1 cellular context compared by ENCODE assay signal in the genomic region with DNA sequence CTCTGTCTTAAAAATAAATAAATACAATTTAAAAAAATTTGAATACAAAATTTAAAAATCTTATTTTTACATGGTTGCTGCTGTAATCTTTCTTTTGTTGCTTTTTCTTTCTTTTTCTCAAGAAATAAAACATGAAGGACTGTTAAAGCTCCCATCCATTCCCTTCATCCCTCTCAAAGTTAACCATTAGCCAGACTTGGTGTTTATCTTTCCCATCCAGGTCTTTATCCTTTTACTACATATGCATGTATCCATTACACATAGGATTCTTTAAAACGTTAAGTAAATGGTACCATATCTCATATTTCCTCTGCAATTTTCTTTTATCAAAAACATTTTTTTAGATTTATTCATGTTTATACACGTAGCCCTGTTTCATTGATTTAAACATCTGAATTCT.
A peak's percentile ranks its signal among the peaks of the same experiment; 100 is the strongest.
TF ChIP-seq lines count a peak whose summit lies in the region.

No MANE protein-coding gene starts in this region.

TF ChIP-seq in K562, 482 proteins besides CTCF, POLR2A, EP300 and RAD21:
- TF ChIP-seq, protein P1, sequence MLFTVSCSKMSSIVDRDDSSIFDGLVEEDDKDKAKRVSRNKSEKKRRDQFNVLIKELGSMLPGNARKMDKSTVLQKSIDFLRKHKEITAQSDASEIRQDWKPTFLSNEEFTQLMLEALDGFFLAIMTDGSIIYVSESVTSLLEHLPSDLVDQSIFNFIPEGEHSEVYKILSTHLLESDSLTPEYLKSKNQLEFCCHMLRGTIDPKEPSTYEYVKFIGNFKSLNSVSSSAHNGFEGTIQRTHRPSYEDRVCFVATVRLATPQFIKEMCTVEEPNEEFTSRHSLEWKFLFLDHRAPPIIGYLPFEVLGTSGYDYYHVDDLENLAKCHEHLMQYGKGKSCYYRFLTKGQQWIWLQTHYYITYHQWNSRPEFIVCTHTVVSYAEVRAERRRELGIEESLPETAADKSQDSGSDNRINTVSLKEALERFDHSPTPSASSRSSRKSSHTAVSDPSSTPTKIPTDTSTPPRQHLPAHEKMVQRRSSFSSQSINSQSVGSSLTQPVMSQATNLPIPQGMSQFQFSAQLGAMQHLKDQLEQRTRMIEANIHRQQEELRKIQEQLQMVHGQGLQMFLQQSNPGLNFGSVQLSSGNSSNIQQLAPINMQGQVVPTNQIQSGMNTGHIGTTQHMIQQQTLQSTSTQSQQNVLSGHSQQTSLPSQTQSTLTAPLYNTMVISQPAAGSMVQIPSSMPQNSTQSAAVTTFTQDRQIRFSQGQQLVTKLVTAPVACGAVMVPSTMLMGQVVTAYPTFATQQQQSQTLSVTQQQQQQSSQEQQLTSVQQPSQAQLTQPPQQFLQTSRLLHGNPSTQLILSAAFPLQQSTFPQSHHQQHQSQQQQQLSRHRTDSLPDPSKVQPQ (CRISPR knock-in tag; IDR thresholded peaks at IDR 0.05; ENCODE audit: borderline replicate concordance): no peak
- TF ChIP-seq DDX20 (tag; IDR thresholded peaks at IDR 0.05; ENCODE audit: low read depth) (no peak), CBFA2T3 (IDR thresholded peaks at IDR 0.05) (peak; percentile 48; the same call in 1 of the 2 replicates), SMARCA4 (IDR thresholded peaks at IDR 0.05) (0 out of 2 replicates have a peak, but pooled peaks have one; percentile 11), MCM2 (IDR thresholded peaks at IDR 0.05; ENCODE audit: low read depth) (no peak), CBFA2T2 (conservative IDR thresholded peaks at IDR 0.05) (0 out of 2 replicates have a peak, but pooled peaks have one; percentile 20), CCAR2 (IDR thresholded peaks at IDR 0.05; ENCODE audit: low read depth, low read length) (no peak), ARID1B (IDR thresholded peaks at IDR 0.05) (peak; percentile 49; the same call in 1 of the 2 replicates), TCF3 (CRISPR knock-in tag; IDR thresholded peaks at IDR 0.05) (peak; percentile 42), TAL1 (IDR thresholded peaks at IDR 0.05) (peak; percentile 46; the same call in 1 of the 2 replicates), PTRF (tag; IDR thresholded peaks at IDR 0.05) (no peak), EP400 (IDR thresholded peaks at IDR 0.05) (0 out of 2 replicates have a peak, but pooled peaks have one; percentile 11), ZNF561 (CRISPR knock-in tag; conservative IDR thresholded peaks at IDR 0.05) (no peak), FOXP1 (CRISPR knock-in tag; IDR thresholded peaks at IDR 0.05) (no peak)
- TF ChIP-seq, protein P2, sequence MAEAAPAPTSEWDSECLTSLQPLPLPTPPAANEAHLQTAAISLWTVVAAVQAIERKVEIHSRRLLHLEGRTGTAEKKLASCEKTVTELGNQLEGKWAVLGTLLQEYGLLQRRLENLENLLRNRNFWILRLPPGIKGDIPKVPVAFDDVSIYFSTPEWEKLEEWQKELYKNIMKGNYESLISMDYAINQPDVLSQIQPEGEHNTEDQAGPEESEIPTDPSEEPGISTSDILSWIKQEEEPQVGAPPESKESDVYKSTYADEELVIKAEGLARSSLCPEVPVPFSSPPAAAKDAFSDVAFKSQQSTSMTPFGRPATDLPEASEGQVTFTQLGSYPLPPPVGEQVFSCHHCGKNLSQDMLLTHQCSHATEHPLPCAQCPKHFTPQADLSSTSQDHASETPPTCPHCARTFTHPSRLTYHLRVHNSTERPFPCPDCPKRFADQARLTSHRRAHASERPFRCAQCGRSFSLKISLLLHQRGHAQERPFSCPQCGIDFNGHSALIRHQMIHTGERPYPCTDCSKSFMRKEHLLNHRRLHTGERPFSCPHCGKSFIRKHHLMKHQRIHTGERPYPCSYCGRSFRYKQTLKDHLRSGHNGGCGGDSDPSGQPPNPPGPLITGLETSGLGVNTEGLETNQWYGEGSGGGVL (CRISPR knock-in tag; IDR thresholded peaks at IDR 0.05): 0 out of 2 replicates have a peak, but pooled peaks have one; percentile 10
TF ChIP-seq in K562: peak in this region for 8.
